In genomic region chr6:151130329-151130728, GRCh38 we compare ENCODE assay signal across 27 cellular contexts.
DNase-seq lines count a peak whose midpoint lies in the region; ATAC-seq and TF ChIP-seq lines count a peak whose summit lies in the region.
"Had no signal": no experiment of that assay in that cellular context is flagged by ENCODE, and none has a peak within 500 bp of the region (broad histone marks: within the 10 kb centered on the region; RNA-seq: fewer than 3 reads in every experiment).

No MANE protein-coding gene starts in this region.

- no peak overlapping the region for H3K4me3 Mint-ChIP-seq in activated B cell treated with CpG ODN at 0.5 μM for 24 hours
- H3K4me3 Mint-ChIP-seq: CD8-positive, alpha-beta memory T cell; neural crest cell had no signal

- H3K27ac Mint-ChIP-seq in activated B cell treated with CpG ODN at 0.5 μM for 24 hours, result no peak overlapping the region
- H3K27ac Mint-ChIP-seq: CD8-positive, alpha-beta memory T cell had no signal

- no peaks in the 10 kb centered on the region for H3K27me3 Mint-ChIP-seq in activated B cell treated with CpG ODN at 0.5 μM for 24 hours

- peaks cover 6% of the 10 kb centered on the region for H3K9me3 Mint-ChIP-seq in activated B cell treated with CpG ODN at 0.5 μM for 24 hours

- H3K4me3 ChIP-seq in GM12864 (ENCODE audit: low read depth, low read length), result no peak overlapping the region
- H3K4me3 ChIP-seq: dorsolateral prefrontal cortex, upper lobe of left lung had no signal

- H3K36me3 Mint-ChIP-seq in activated B cell treated with CpG ODN at 0.5 μM for 24 hours (ENCODE audit: low read depth), result no peaks in the 10 kb centered on the region
- H3K36me3 Mint-ChIP-seq: CD8-positive, alpha-beta memory T cell had no signal

- TF ChIP-seq CTCF in GM12864 (IDR thresholded peaks at IDR 0.05; ENCODE audit: low read depth, low read length, missing control alignments) (no peak), activated B cell treated with CpG ODN at 0.5 μM for 24 hours (IDR thresholded peaks at IDR 0.05) (no peak)

- peaks cover 10% of the 10 kb centered on the region for H3K4me1 Mint-ChIP-seq in activated B cell treated with CpG ODN at 0.5 μM for 24 hours
- H3K4me1 Mint-ChIP-seq: CD8-positive, alpha-beta memory T cell had no signal

- POLR2A ChIA-PET in activated B cell treated with CpG ODN at 0.5 μM for 24 hours (lab: Charles Lee), result no interaction called here

- intact Hi-C loops in activated B cell treated with CpG ODN at 0.5 μM for 24 hours (cut with micrococcal nuclease), result no loop called here

- ATAC-seq in GM18870 (IDR thresholded peaks at IDR 0.05; ENCODE audit: unreplicated experiment) (peak; percentile 61), HG03280 (IDR thresholded peaks at IDR 0.05; ENCODE audit: unreplicated experiment) (peak; percentile 51), activated B cell treated with CpG ODN at 0.5 μM for 24 hours (ENCODE audit: low read depth) (peak; percentile 49)
- ATAC-seq: activated CD4-positive, CD25-positive, alpha-beta regulatory T cell treated with anti-CD3 and anti-CD28 coated beads, Interleukin-2, amount 50 U/mL, for 24 hours; HCT116; right cardiac atrium had no signal

- CTCF ChIA-PET in activated B cell treated with CpG ODN at 0.5 μM for 24 hours (lab: Charles Lee), result no interaction called here

- DNase-seq in GM12864 (ENCODE audit: low read depth), result peak; percentile 3
- no peak for DNase-seq in activated B cell treated with CpG ODN at 0.5 μM for 24 hours
- DNase-seq in retina, result no peak
- no peak for DNase-seq in globus pallidus (ENCODE audit: low spot score)
- no peak for DNase-seq in HPDE6-E6E7 (ENCODE audit: extremely low spot score)
- no peak for DNase-seq in cortex of kidney (lab: John Stamatoyannopoulos, UW)
- DNase-seq: ACHN; activated CD8-positive, alpha-beta memory T cell treated with anti-CD3 and anti-CD28 coated beads for 24 hours; activated naive CD4-positive, alpha-beta T cell treated with Interleukin-2 at 50 U/mL for 16 hours; activated T-cell treated with anti-CD3 and anti-CD28 coated beads, Interleukin-2, amount 50 U/mL, for 48 hours; BE2C; CD8-positive, alpha-beta memory T cell; cerebellar nuclear complex; dorsolateral prefrontal cortex; GDM1; NCI-H1092 treated with DMSO at 0.1 percent for 48 hours; NCI-H187 treated with DMSO at 0.1 percent for 48 hours; NCI-H69; right cardiac atrium; stimulated activated CD4-positive, alpha-beta T cell treated with anti-CD3 and anti-CD28 coated beads, Interleukin-2, amount 100 ng/mL, for 24 hours; substantia nigra; upper lobe of left lung had no signal
